Comparison of ENCODE assay signal across 2 cellular contexts in genomic region chr6:89679215-89680120, GRCh38.
TF ChIP-seq lines count a peak whose summit lies in the region.

No MANE protein-coding gene starts in this region.

TF ChIP-seq in GM23338, 12 proteins besides CTCF, POLR2A, EP300 and RAD21:
- no peak for TF ChIP-seq EZH2phosphoT487 (IDR thresholded peaks at IDR 0.05; ENCODE audit: unreplicated experiment)
- no peak for TF ChIP-seq REST (IDR thresholded peaks at IDR 0.05; ENCODE audit: unreplicated experiment)
- no peak for TF ChIP-seq ZNF331 (CRISPR knock-in tag; IDR thresholded peaks at IDR 0.05; ENCODE audit: low read depth)
- no peak for TF ChIP-seq STAT1 (IDR thresholded peaks at IDR 0.05; ENCODE audit: unreplicated experiment)
- no peak for TF ChIP-seq ZNF462 (CRISPR knock-in tag; IDR thresholded peaks at IDR 0.05)
- no peak for TF ChIP-seq NANOG (IDR thresholded peaks at IDR 0.05; ENCODE audit: borderline replicate concordance)

TF ChIP-seq in H1, 55 proteins besides CTCF, POLR2A, EP300 and RAD21:
- no peak for TF ChIP-seq RXRA (IDR thresholded peaks at IDR 0.05; ENCODE audit: insufficient read depth, low read depth, low read length)
- peak; percentile 53; the same call in 1 of the 2 replicates for TF ChIP-seq MAX (IDR thresholded peaks at IDR 0.05)
